16 cellular contexts compared by ENCODE assay signal in genomic region chr13:73698859-73699258, GRCh38.
"Had no signal": no experiment of that assay in that cellular context is flagged by ENCODE, and none has a peak within 500 bp of the region (broad histone marks: within the 10 kb centered on the region; RNA-seq: fewer than 3 reads in every experiment).

No MANE protein-coding gene starts in this region.

- H3K4me3 Mint-ChIP-seq: activated CD8-positive, alpha-beta T cell treated with anti-CD3 and anti-CD28 coated beads for 36 hours; activated T-cell treated with anti-CD3 and anti-CD28 coated beads, Interleukin-2, amount 50 U/mL, for 72 hours; immature natural killer cell; nephron; stimulated activated naive CD8-positive, alpha-beta T cell treated with anti-CD3 and anti-CD28 coated beads, Interleukin-15, Interleukin-2, amounts not matched to agents 100 ng/mL and 50 ng/mL, for 24 hours had no signal

- DNase-seq: activated CD8-positive, alpha-beta memory T cell treated with anti-CD3 and anti-CD28 coated beads, Interleukin-2, amount 50 U/mL, for 4 hours; activated CD8-positive, alpha-beta T cell treated with anti-CD3 and anti-CD28 coated beads for 36 hours; activated gamma-delta T cell treated with Interleukin-2 at 50 U/mL for 16 hours; activated T-cell treated with anti-CD3 and anti-CD28 coated beads, Interleukin-2, amount 50 U/mL, for 72 hours; caudate nucleus; effector CD8-positive, alpha-beta T cell; glutamatergic neuron; immature natural killer cell; stimulated activated CD4-positive, alpha-beta T cell treated with anti-CD3 and anti-CD28 coated beads, Interleukin-4, amount 100 ng/mL, for 1 hour; stimulated activated CD8-positive, alpha-beta memory T cell treated with anti-CD3 and anti-CD28 coated beads, Interleukin-4, amount 100 ng/mL, for 48 hours; T-helper 9 cell; upper lobe of left lung had no signal

- H3K27me3 ChIP-seq: upper lobe of left lung had no signal

- H3K9me3 Mint-ChIP-seq: activated CD8-positive, alpha-beta T cell treated with anti-CD3 and anti-CD28 coated beads for 36 hours; activated T-cell treated with anti-CD3 and anti-CD28 coated beads, Interleukin-2, amount 50 U/mL, for 72 hours; immature natural killer cell; nephron; stimulated activated naive CD8-positive, alpha-beta T cell treated with anti-CD3 and anti-CD28 coated beads, Interleukin-15, Interleukin-2, amounts not matched to agents 100 ng/mL and 50 ng/mL, for 24 hours had no signal

- H3K9me3 ChIP-seq: upper lobe of left lung had no signal

- H3K4me3 ChIP-seq: coronary artery, upper lobe of left lung had no signal

- H3K4me1 ChIP-seq: upper lobe of left lung had no signal

- ATAC-seq: activated CD8-positive, alpha-beta T cell treated with anti-CD3 and anti-CD28 coated beads for 36 hours; activated T-cell treated with anti-CD3 and anti-CD28 coated beads, Interleukin-2, amount 50 U/mL, for 72 hours had no signal

- H3K4me1 Mint-ChIP-seq: nephron had no signal

- H3K27me3 Mint-ChIP-seq: activated CD8-positive, alpha-beta T cell treated with anti-CD3 and anti-CD28 coated beads for 36 hours; stimulated activated naive CD8-positive, alpha-beta T cell treated with anti-CD3 and anti-CD28 coated beads, Interleukin-15, Interleukin-2, amounts not matched to agents 100 ng/mL and 50 ng/mL, for 24 hours had no signal

- H3K27ac Mint-ChIP-seq: activated CD8-positive, alpha-beta T cell treated with anti-CD3 and anti-CD28 coated beads for 36 hours; nephron had no signal

- H3K27ac ChIP-seq: coronary artery, upper lobe of left lung, VCaP had no signal
